16 cellular contexts compared by ENCODE assay signal in genomic region chr11:66888282-66888681, GRCh38. TPM values are rescaled to one million over a fixed set of nuclear protein-coding genes. Genes with fewer than 3 reads are reported as not detected.
"Had no signal": no experiment of that assay in that cellular context is flagged by ENCODE, and none has a peak within 500 bp of the region (broad histone marks: within the 10 kb centered on the region; RNA-seq: fewer than 3 reads in every experiment).

No MANE protein-coding gene starts in this region.

- H3K9me3 ChIP-seq: esophagus squamous epithelium, spleen, tibial artery had no signal

- H3K36me3 Mint-ChIP-seq: activated CD4-positive, alpha-beta memory T cell treated with anti-CD3 and anti-CD28 coated beads for 36 hours had no signal

- H3K27ac Mint-ChIP-seq: activated CD4-positive, alpha-beta memory T cell treated with anti-CD3 and anti-CD28 coated beads for 36 hours; activated CD4-positive, alpha-beta T cell treated with anti-CD3 and anti-CD28 coated beads for 36 hours; activated naive CD8-positive, alpha-beta T cell; activated T-helper 1 cell treated with anti-CD3 and anti-CD28 coated beads, Interleukin-12 subunit alpha, Interleukin-12 subunit beta, Interleukin-2, Interleukin-4 antibody, amounts not matched to agents 30 ng/mL and 10 ng/mL and 1 ng/mL, durations not matched to agents 14 hours and 24 hours and 36 hours; naive thymus-derived CD4-positive, alpha-beta T cell had no signal

- H3K9me3 Mint-ChIP-seq: activated CD4-positive, alpha-beta memory T cell treated with anti-CD3 and anti-CD28 coated beads for 36 hours; activated T-helper 1 cell treated with anti-CD3 and anti-CD28 coated beads, Interleukin-12 subunit alpha, Interleukin-12 subunit beta, Interleukin-2, Interleukin-4 antibody, amounts not matched to agents 30 ng/mL and 10 ng/mL and 1 ng/mL, durations not matched to agents 14 hours and 24 hours and 36 hours; naive thymus-derived CD4-positive, alpha-beta T cell had no signal

- H3K27me3 Mint-ChIP-seq: activated CD4-positive, alpha-beta T cell treated with anti-CD3 and anti-CD28 coated beads for 36 hours; activated naive CD8-positive, alpha-beta T cell; naive thymus-derived CD4-positive, alpha-beta T cell had no signal

- ATAC-seq: activated CD4-positive, alpha-beta T cell treated with anti-CD3 and anti-CD28 coated beads for 36 hours; naive thymus-derived CD4-positive, alpha-beta T cell had no signal

- H3K4me3 Mint-ChIP-seq: activated CD4-positive, alpha-beta memory T cell treated with anti-CD3 and anti-CD28 coated beads for 36 hours; activated CD4-positive, alpha-beta T cell treated with anti-CD3 and anti-CD28 coated beads for 36 hours; activated naive CD8-positive, alpha-beta T cell; activated T-helper 1 cell treated with anti-CD3 and anti-CD28 coated beads, Interleukin-12 subunit alpha, Interleukin-12 subunit beta, Interleukin-2, Interleukin-4 antibody, amounts not matched to agents 30 ng/mL and 10 ng/mL and 1 ng/mL, durations not matched to agents 14 hours and 24 hours and 36 hours; naive thymus-derived CD4-positive, alpha-beta T cell had no signal

- DNase-seq: activated CD4-positive, alpha-beta memory T cell treated with anti-CD3 and anti-CD28 coated beads for 36 hours; activated CD4-positive, alpha-beta T cell treated with anti-CD3 and anti-CD28 coated beads for 36 hours; activated T-cell treated with anti-CD3 and anti-CD28 coated beads for 4 hours; amygdala; dermis blood vessel endothelial cell; effector memory CD4-positive, alpha-beta T cell; esophagus squamous epithelium; mesendoderm; naive thymus-derived CD4-positive, alpha-beta T cell; spleen; stimulated activated naive CD4-positive, alpha-beta T cell; T-helper 2 cell; tibial artery had no signal

- H3K9ac ChIP-seq: parathyroid adenoma had no signal

- H3K27ac ChIP-seq: parathyroid adenoma, spleen, tibial artery had no signal

- H2AFZ ChIP-seq: parathyroid adenoma had no signal

- H3K4me3 ChIP-seq: esophagus squamous epithelium, spleen, tibial artery had no signal

- H3K27me3 ChIP-seq: esophagus squamous epithelium, spleen, tibial artery had no signal

- H3K4me1 ChIP-seq: tibial artery had no signal

- H3K36me3 ChIP-seq: esophagus squamous epithelium, spleen, tibial artery had no signal

RNA-seq across cellular contexts. Expression of gene LRFN4, which starts 31.4 kb away (rescaled TPM):
- polyA plus RNA-seq: naive thymus-derived CD4-positive, alpha-beta T cell had no signal
